1 cellular context compared by ENCODE assay signal in genomic region chr2:85058619-85058941, GRCh38.
TF ChIP-seq lines count a peak whose summit lies in the region.

No MANE protein-coding gene starts in this region.

TF ChIP-seq in GM23338, 12 proteins besides CTCF, POLR2A, EP300 and RAD21 (continued from another document):
- TF ChIP-seq REST (IDR thresholded peaks at IDR 0.05; ENCODE audit: unreplicated experiment) (no peak), EZH2phosphoT487 (IDR thresholded peaks at IDR 0.05; ENCODE audit: unreplicated experiment) (no peak)
